Comparison of ENCODE assay signal across 10 cellular contexts in genomic region chr5:35851282-35851681, GRCh38. TPM values are rescaled to one million over a fixed set of nuclear protein-coding genes. Genes with fewer than 3 reads are reported as not detected.
DNase-seq lines count a peak whose midpoint lies in the region; ATAC-seq and TF ChIP-seq lines count a peak whose summit lies in the region.
"Had no signal": no experiment of that assay in that cellular context is flagged by ENCODE, and none has a peak within 500 bp of the region (broad histone marks: within the 10 kb centered on the region; RNA-seq: fewer than 3 reads in every experiment).

No MANE protein-coding gene starts in this region.

- TF ChIP-seq CTCF in AG04449 (IDR thresholded peaks at IDR 0.05; ENCODE audit: insufficient read depth, low read length, missing control alignments) (no peak), astrocyte of the cerebellum (IDR thresholded peaks at IDR 0.05; ENCODE audit: low read depth, low read length, missing control alignments) (no peak), brain microvascular endothelial cell (IDR thresholded peaks at IDR 0.05; ENCODE audit: low read depth, low read length, missing control alignments) (no peak)

- POLR2A ChIA-PET in AG04449 (lab: Yijun Ruan, JAX), result interaction anchor here (0.9 kb wide), 1 partner anchor 8 kb away, joined by 3 read pairs; no protein-coding TSS in a partner anchor

- DNase-seq in AG04449 (ENCODE audit: low read depth, low spot score), result no peak
- peak; percentile 26 for DNase-seq in H4 (ENCODE audit: low spot score)
- DNase-seq in astrocyte of the cerebellum (ENCODE audit: low read depth), result peak; percentile 20
- DNase-seq in myocyte (ENCODE audit: low read depth), result peak; percentile 16
- no peak for DNase-seq in NCI-H82 (lab: John Stamatoyannopoulos, UW)
- DNase-seq in brain microvascular endothelial cell, result no peak
- no peak for DNase-seq in stimulated activated CD4-positive, alpha-beta T cell treated with anti-CD3 and anti-CD28 coated beads, Interleukin-1b, Interleukin-23, amount 100 ng/mL, for 48 hours
- DNase-seq: kidney glomerular epithelial cell, NCI-H774 had no signal

- ATAC-seq in HG03135 (IDR thresholded peaks at IDR 0.05; ENCODE audit: unreplicated experiment), result no peak

- no peaks in the 10 kb centered on the region for H3K36me3 ChIP-seq in brain microvascular endothelial cell (replicated peaks)

- H3K27ac ChIP-seq in brain microvascular endothelial cell, result no peak overlapping the region

- no peaks in the 10 kb centered on the region for H3K27me3 ChIP-seq in brain microvascular endothelial cell (replicated peaks)

- CTCF ChIA-PET in AG04449 (lab: Yijun Ruan, JAX), result interaction anchor here (1.0 to 1.4 kb wide), 2 partner anchors 74 to 76 kb away, joined by 3 read pairs; no protein-coding TSS in a partner anchor

- in situ Hi-C loops in astrocyte of the cerebellum (cut with HindIII; ENCODE audit: low sequenced_read_pairs) (no loop called here), brain microvascular endothelial cell (cut with HindIII; ENCODE audit: low pct_ligation_motif_present, low sequenced_read_pairs) (no loop called here)

- H3K4me3 ChIP-seq in AG04449 (ENCODE audit: low read depth, low read length) (0 out of 2 replicates have a peak overlapping the region, but pooled peaks have one; percentile 13), astrocyte of the cerebellum (ENCODE audit: low read depth, low read length) (peak overlapping the region; percentile 25), brain microvascular endothelial cell (ENCODE audit: low read depth, low read length) (no peak overlapping the region)

RNA-seq across cellular contexts. Expression of gene IL7R, which starts 5.4 kb away (rescaled TPM):
- total RNA-seq in H4 (2014; rRNA removed; shearing (Covaris generic)), result 9.0 and 10.6 TPM in 2 replicates
- total RNA-seq in myocyte, result 0.29 and 2.9 TPM in 2 replicates
- 0.47 TPM for polyA plus RNA-seq in myocyte (2012)

Comparison
In these comparisons a context has a peak if more than half of its experiments do, and no peak if none do; other contexts are left out.
1. DNase-seq: peak in H4 (single experiment), astrocyte of the cerebellum (single experiment) and myocyte (single experiment); none in AG04449 (single experiment), NCI-H82 (single experiment), brain microvascular endothelial cell (single experiment) and stimulated activated CD4-positive, alpha-beta T cell treated with anti-CD3 and anti-CD28 coated beads, Interleukin-1b, Interleukin-23, amount 100 ng/mL, for 48 hours (single experiment).